Comparison of ENCODE assay signal across 13 cellular contexts in genomic region chr4:139916041-139916440, GRCh38.
"Had no signal": no experiment of that assay in that cellular context is flagged by ENCODE, and none has a peak within 500 bp of the region (broad histone marks: within the 10 kb centered on the region; RNA-seq: fewer than 3 reads in every experiment).

No MANE protein-coding gene starts in this region.

- DNase-seq: activated CD4-positive, alpha-beta T cell treated with anti-CD3 and anti-CD28 coated beads, Interleukin-2, amount 10 ng/mL, durations not matched to agents 24 days and 14 days; activated naive CD4-positive, alpha-beta T cell treated with anti-CD3 and anti-CD28 coated beads for 36 hours; foreskin keratinocyte; kidney glomerular epithelial cell; pancreas; retina; stimulated activated naive B cell treated with anti-CD40 and anti-IgM and Interleukin-4, amounts not matched to agents 10 μg/mL and 1 μg/mL and 100 μg/mL, for 72 hours; substantia nigra; upper lobe of right lung had no signal

- H3K4me1 Mint-ChIP-seq: activated CD4-positive, alpha-beta T cell treated with anti-CD3 and anti-CD28 coated beads, Interleukin-2, amount 10 ng/mL, durations not matched to agents 24 days and 14 days; central memory CD8-positive, alpha-beta T cell; stimulated activated naive B cell treated with anti-CD40 and anti-IgM and Interleukin-4, amounts not matched to agents 10 μg/mL and 1 μg/mL and 100 μg/mL, for 72 hours had no signal

- H3K36me3 Mint-ChIP-seq: stimulated activated naive B cell treated with anti-CD40 and anti-IgM and Interleukin-4, amounts not matched to agents 10 μg/mL and 1 μg/mL and 100 μg/mL, for 72 hours; WTC11 had no signal

- H3K27ac Mint-ChIP-seq: activated CD4-positive, alpha-beta T cell treated with anti-CD3 and anti-CD28 coated beads, Interleukin-2, amount 10 ng/mL, durations not matched to agents 24 days and 14 days; activated naive CD4-positive, alpha-beta T cell treated with anti-CD3 and anti-CD28 coated beads for 36 hours; neural progenitor cell; stimulated activated naive B cell treated with anti-CD40 and anti-IgM and Interleukin-4, amounts not matched to agents 10 μg/mL and 1 μg/mL and 100 μg/mL, for 72 hours; WTC11 had no signal

- H3K4me3 Mint-ChIP-seq: activated CD4-positive, alpha-beta T cell treated with anti-CD3 and anti-CD28 coated beads, Interleukin-2, amount 10 ng/mL, durations not matched to agents 24 days and 14 days; activated naive CD4-positive, alpha-beta T cell treated with anti-CD3 and anti-CD28 coated beads for 36 hours; central memory CD8-positive, alpha-beta T cell; neural progenitor cell; stimulated activated naive B cell treated with anti-CD40 and anti-IgM and Interleukin-4, amounts not matched to agents 10 μg/mL and 1 μg/mL and 100 μg/mL, for 72 hours; WTC11 had no signal

- H3K27me3 ChIP-seq: foreskin keratinocyte, hepatocyte, neural progenitor cell, pancreas, upper lobe of right lung had no signal

- H3K36me3 ChIP-seq: neural progenitor cell, pancreas, upper lobe of right lung had no signal

- H3K4me1 ChIP-seq: foreskin keratinocyte had no signal

- H3K27me3 Mint-ChIP-seq: stimulated activated naive B cell treated with anti-CD40 and anti-IgM and Interleukin-4, amounts not matched to agents 10 μg/mL and 1 μg/mL and 100 μg/mL, for 72 hours had no signal

- H3K9me3 Mint-ChIP-seq: activated CD4-positive, alpha-beta T cell treated with anti-CD3 and anti-CD28 coated beads, Interleukin-2, amount 10 ng/mL, durations not matched to agents 24 days and 14 days; activated naive CD4-positive, alpha-beta T cell treated with anti-CD3 and anti-CD28 coated beads for 36 hours; central memory CD8-positive, alpha-beta T cell; neural progenitor cell; stimulated activated naive B cell treated with anti-CD40 and anti-IgM and Interleukin-4, amounts not matched to agents 10 μg/mL and 1 μg/mL and 100 μg/mL, for 72 hours; WTC11 had no signal

- H3K9me3 ChIP-seq: pancreas, upper lobe of right lung had no signal

- H3K27ac ChIP-seq: foreskin keratinocyte, hepatocyte, neural progenitor cell had no signal

- H3K4me3 ChIP-seq: hepatocyte, neural progenitor cell, pancreas, upper lobe of right lung had no signal
